25 cellular contexts compared by ENCODE assay signal in the genomic region with DNA sequence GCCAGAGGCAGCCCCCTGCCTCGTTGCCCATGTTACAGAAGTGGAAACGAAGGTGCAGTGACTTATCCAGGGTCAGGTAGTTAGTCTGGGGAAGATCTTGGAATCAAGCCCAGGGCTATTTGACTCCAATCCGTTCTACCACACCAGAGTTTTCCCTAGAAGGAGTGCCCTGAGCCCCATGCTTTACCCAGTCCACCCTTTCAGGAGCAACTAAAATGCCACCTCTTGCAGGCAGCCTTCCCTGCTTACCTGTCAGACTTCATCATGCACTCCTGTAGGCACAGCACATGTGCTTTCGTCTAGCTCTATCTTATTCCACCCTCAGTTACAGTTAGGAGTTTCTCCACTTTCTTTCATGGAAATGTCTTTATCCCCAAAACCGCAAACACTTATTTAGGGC.
"Had no signal": no experiment of that assay in that cellular context is flagged by ENCODE, and none has a peak within 500 bp of the region (broad histone marks: within the 10 kb centered on the region; RNA-seq: fewer than 3 reads in every experiment).

No MANE protein-coding gene starts in this region.

- ATAC-seq: naive thymus-derived CD8-positive, alpha-beta T cell; pancreas; psoas muscle; right cardiac atrium; right lobe of liver; stimulated activated memory B cell treated with anti-CD40 and anti-IgM and Interleukin-4, amounts not matched to agents 10 μg/mL and 1 μg/mL and 100 μg/mL, for 72 hours; stimulated activated naive CD8-positive, alpha-beta T cell treated with anti-CD3 and anti-CD28 coated beads, Interleukin-15, amount 100 ng/mL, for 72 hours; stimulated activated naive CD8-positive, alpha-beta T cell treated with anti-CD3 and anti-CD28 coated beads, Interleukin-15, Interleukin-2, amounts not matched to agents 100 U/mL and 50 U/mL, for 24 hours; upper lobe of right lung had no signal

- H3K9me3 ChIP-seq: neutrophil, pancreas, psoas muscle, right lobe of liver, sigmoid colon, suprapubic skin, testis, tibial artery, transverse colon, upper lobe of right lung, uterus had no signal

- H3K4me3 ChIP-seq: pancreas, psoas muscle, right lobe of liver, sigmoid colon, suprapubic skin, testis, tibial artery, transverse colon, upper lobe of right lung, uterus had no signal

- H3K27me3 ChIP-seq: right lobe of liver, testis, upper lobe of right lung, uterus had no signal

- H3K36me3 ChIP-seq: neutrophil, pancreas, right lobe of liver, sigmoid colon, suprapubic skin, tibial artery, transverse colon, upper lobe of right lung, uterus had no signal

- H3K27ac ChIP-seq: neutrophil, pancreas, psoas muscle, right lobe of liver, sigmoid colon, suprapubic skin, testis, tibial artery, transverse colon, upper lobe of right lung, uterus had no signal

- DNase-seq: naive thymus-derived CD8-positive, alpha-beta T cell; nephron progenitor cell; nucleus accumbens; pancreas; psoas muscle; right cardiac atrium; right lobe of liver; sigmoid colon; small intestine; stimulated activated CD4-positive, alpha-beta T cell treated with anti-CD3 and anti-CD28 coated beads, Interleukin-15, amount 100 ng/mL, for 24 hours; stimulated activated CD4-positive, alpha-beta T cell treated with anti-CD3 and anti-CD28 coated beads, Interleukin-4, amount 100 ng/mL, for 1 hour; stimulated activated CD4-positive, alpha-beta T cell treated with anti-CD3 and anti-CD28 coated beads, Interleukin-4, amount 100 ng/mL, for 4 hours; stimulated activated CD8-positive, alpha-beta memory T cell treated with anti-CD3 and anti-CD28 coated beads, Interleukin-4, amount 100 ng/mL, for 48 hours; stimulated activated naive CD4-positive, alpha-beta T cell; stimulated activated naive CD8-positive, alpha-beta T cell treated with anti-CD3 and anti-CD28 coated beads, Interleukin-15, amount 100 ng/mL, for 72 hours; stimulated activated naive CD8-positive, alpha-beta T cell treated with anti-CD3 and anti-CD28 coated beads, Interleukin-15, Interleukin-2, amounts not matched to agents 100 U/mL and 50 U/mL, for 24 hours; substantia nigra; testis; tibial artery; transverse colon; uterus had no signal

- FAIRE-seq: pancreas, small intestine had no signal

- H3K4me1 ChIP-seq: pancreas, psoas muscle, right lobe of liver, sigmoid colon, suprapubic skin, testis, transverse colon, upper lobe of right lung, uterus had no signal
